Comparison of ENCODE assay signal across 8 cellular contexts in the genomic region with DNA sequence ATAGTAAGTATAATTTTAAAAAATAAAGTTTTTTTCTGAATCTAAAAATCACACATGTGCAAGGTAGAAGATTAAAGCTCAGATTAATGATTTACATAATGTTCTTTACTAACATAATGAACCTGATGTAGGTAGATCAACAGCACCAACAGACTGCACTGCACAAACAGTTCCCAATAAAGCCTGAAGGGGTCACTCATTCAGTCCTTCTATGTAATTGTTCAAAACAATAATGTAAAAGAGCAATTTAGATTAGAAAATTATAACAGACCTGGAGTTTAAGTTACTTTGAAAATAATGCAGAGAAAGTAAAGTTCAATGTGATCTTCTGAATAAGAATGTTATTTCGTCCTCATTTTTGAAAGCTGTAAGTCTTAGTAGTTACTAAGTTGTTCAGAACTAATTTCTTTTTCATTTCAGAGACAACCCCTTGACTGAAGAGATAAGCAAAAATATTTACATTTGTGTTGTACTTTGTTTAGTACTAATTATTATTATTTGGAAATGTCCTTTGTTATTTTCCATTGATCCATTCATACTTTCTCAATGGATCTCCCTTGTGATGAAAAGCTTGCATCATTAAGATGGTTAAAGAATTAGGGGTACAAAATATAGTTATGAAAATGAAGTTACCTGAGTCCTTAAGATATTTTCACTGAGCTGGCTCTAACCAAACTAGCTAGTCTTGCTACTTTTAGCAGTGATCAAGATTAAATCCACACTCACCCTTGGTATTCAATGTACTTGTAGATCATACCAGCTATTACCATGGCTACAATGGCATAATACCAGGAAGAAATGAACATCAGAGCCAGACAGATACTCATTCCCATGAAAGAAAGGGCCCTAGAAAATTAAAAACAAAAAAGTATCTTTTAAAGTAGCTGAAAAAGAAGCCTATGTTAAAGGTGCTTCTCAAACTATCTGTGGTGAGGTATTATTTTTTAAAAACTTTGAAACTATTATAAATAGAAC. TPM values are rescaled to one million over a fixed set of nuclear protein-coding genes. Genes with fewer than 3 reads are reported as not detected.
A peak's percentile ranks its signal among the peaks of the same experiment; 100 is the strongest.
DNase-seq lines count a peak whose midpoint lies in the region; ATAC-seq and TF ChIP-seq lines count a peak whose summit lies in the region.

No MANE protein-coding gene starts in this region.

- POLR2A ChIA-PET in activated CD4-positive, alpha-beta memory T cell treated with anti-CD3 and anti-CD28 coated beads, Interleukin-2, amount 10 ng/mL, durations not matched to agents 7 days and 5 days (lab: Charles Lee), result interaction anchor here (1.2 to 2.7 kb wide), 6 partner anchors 16 to 346 kb away, joined by 3 to 12 read pairs (median 8); a partner anchor contains a TSS

- H3K36me3 ChIP-seq in BE2C (no peaks in the 10 kb centered on the region), MG63 (no peaks in the 10 kb centered on the region)

- no peaks in the 10 kb centered on the region for H3K27me3 Mint-ChIP-seq in activated CD4-positive, alpha-beta memory T cell treated with anti-CD3 and anti-CD28 coated beads, Interleukin-2, amount 10 ng/mL, durations not matched to agents 7 days and 5 days

- H3K4me3 ChIP-seq in BE2C (ENCODE audit: low read depth, low read length) (no peak overlapping the region), GM12875 (ENCODE audit: low read depth, low read length) (no peak overlapping the region), MG63 (no peak overlapping the region)

- no peak overlapping the region for H3K27ac Mint-ChIP-seq in activated CD4-positive, alpha-beta memory T cell treated with anti-CD3 and anti-CD28 coated beads, Interleukin-2, amount 10 ng/mL, durations not matched to agents 7 days and 5 days

- H3K4me1 ChIP-seq in BE2C, result no peaks in the 10 kb centered on the region

- no peaks in the 10 kb centered on the region for H3K9me3 ChIP-seq in BE2C
- H3K9me3 ChIP-seq in MG63, result no peaks in the 10 kb centered on the region

- ATAC-seq in HG02623 (IDR thresholded peaks at IDR 0.05; ENCODE audit: unreplicated experiment), result no peak

- H3K9me3 Mint-ChIP-seq in activated CD4-positive, alpha-beta memory T cell treated with anti-CD3 and anti-CD28 coated beads, Interleukin-2, amount 10 ng/mL, durations not matched to agents 7 days and 5 days, result no peaks in the 10 kb centered on the region

- peak; percentile 20 for DNase-seq in BE2C
- DNase-seq in activated CD4-positive, alpha-beta memory T cell treated with anti-CD3 and anti-CD28 coated beads, Interleukin-2, amount 10 ng/mL, durations not matched to agents 7 days and 5 days, result peak; percentile 26
- peak; percentile 9 for DNase-seq in foreskin melanocyte
- DNase-seq in pulmonary artery endothelial cell (ENCODE audit: low read depth, low spot score), result peak; percentile 17
- no peak for DNase-seq in MG63

- TF ChIP-seq CTCF in BE2C (IDR thresholded peaks at IDR 0.05; ENCODE audit: low read depth, low read length) (peak; percentile 84), GM12875 (IDR thresholded peaks at IDR 0.05; ENCODE audit: borderline replicate concordance, insufficient read depth, low read depth, low read length) (peak; percentile 46; the same call in 1 of the 2 replicates), LNCAP (IDR thresholded peaks at IDR 0.05) (peak; percentile 85)

- CTCF ChIA-PET in activated CD4-positive, alpha-beta memory T cell treated with anti-CD3 and anti-CD28 coated beads, Interleukin-2, amount 10 ng/mL, durations not matched to agents 7 days and 5 days (lab: Charles Lee), result interaction anchor here (0.6 to 3.5 kb wide), 15 partner anchors 13 to 346 kb away, joined by 3 to 21 read pairs (median 5); a partner anchor contains a TSS

- no peak overlapping the region for H3K4me3 Mint-ChIP-seq in activated CD4-positive, alpha-beta memory T cell treated with anti-CD3 and anti-CD28 coated beads, Interleukin-2, amount 10 ng/mL, durations not matched to agents 7 days and 5 days

- H3K4me1 Mint-ChIP-seq in activated CD4-positive, alpha-beta memory T cell treated with anti-CD3 and anti-CD28 coated beads, Interleukin-2, amount 10 ng/mL, durations not matched to agents 7 days and 5 days, result peaks cover 29% of the 10 kb centered on the region

- H3K27me3 ChIP-seq in BE2C (no peaks in the 10 kb centered on the region), MG63 (no peaks in the 10 kb centered on the region)

- H3K36me3 Mint-ChIP-seq in activated CD4-positive, alpha-beta memory T cell treated with anti-CD3 and anti-CD28 coated beads, Interleukin-2, amount 10 ng/mL, durations not matched to agents 7 days and 5 days (ENCODE audit: low read depth), result peaks cover 32% of the 10 kb centered on the region

RNA-seq across cellular contexts. Expression of a gene that starts 16.8 kb away (rescaled TPM):
- 451 TPM for polyA plus RNA-seq in BE2C (2012; ENCODE audit: insufficient read depth, insufficient read length, low read depth)
- total RNA-seq in activated CD4-positive, alpha-beta memory T cell treated with anti-CD3 and anti-CD28 coated beads, Interleukin-2, amount 10 ng/mL, durations not matched to agents 7 days and 5 days, result 10 to 100 TPM; 86.2 to 86.9 TPM
- 215 and 255 TPM in 2 replicates for total RNA-seq in pulmonary artery endothelial cell
- 195 and 222 TPM in 2 replicates for total RNA-seq in MG63 (2014; rRNA removed; shearing (Covaris generic); ENCODE audit: low replicate concordance)

RNA-seq across cellular contexts. Expression of a gene that starts 31.8 kb away (rescaled TPM):
- polyA plus RNA-seq in BE2C (2012; ENCODE audit: insufficient read depth, insufficient read length, low read depth), result 8.7 TPM
- total RNA-seq in activated CD4-positive, alpha-beta memory T cell treated with anti-CD3 and anti-CD28 coated beads, Interleukin-2, amount 10 ng/mL, durations not matched to agents 7 days and 5 days, result 10 to 100 TPM; 40.5 to 42.1 TPM
- total RNA-seq in pulmonary artery endothelial cell, result 42.3 and 61.0 TPM in 2 replicates
- 38.1 and 62.4 TPM in 2 replicates for total RNA-seq in MG63 (2014; rRNA removed; shearing (Covaris generic); ENCODE audit: low replicate concordance)
